21 cellular contexts compared by ENCODE assay signal in genomic region chr21:42942244-42942643, GRCh38. TPM values are rescaled to one million over a fixed set of nuclear protein-coding genes. Genes with fewer than 3 reads are reported as not detected.
DNase-seq lines count a peak whose midpoint lies in the region; ATAC-seq and TF ChIP-seq lines count a peak whose summit lies in the region.
"Had no signal": no experiment of that assay in that cellular context is flagged by ENCODE, and none has a peak within 500 bp of the region (broad histone marks: within the 10 kb centered on the region; RNA-seq: fewer than 3 reads in every experiment).

No MANE protein-coding gene starts in this region.

- no peaks in the 10 kb centered on the region for H3K27me3 ChIP-seq in PC-3 (ENCODE audit: low read length)
- no peaks in the 10 kb centered on the region for H3K27me3 ChIP-seq in sigmoid colon
- no peaks in the 10 kb centered on the region for H3K27me3 ChIP-seq in tibial artery
- H3K27me3 ChIP-seq in effector memory CD4-positive, alpha-beta T cell (replicated peaks; ENCODE audit: control insufficient read depth, insufficient read depth, low read length, poor library complexity, severe bottlenecking): no peaks in the 10 kb centered on the region
- H3K27me3 ChIP-seq: BLaER1 had no signal

- no peak for TF ChIP-seq EP300 in sigmoid colon (IDR thresholded peaks at IDR 0.05)

- no peaks in the 10 kb centered on the region for H3K79me2 ChIP-seq in PC-3 (ENCODE audit: low read length)

- BruUV-seq in PC-3 (replicated peaks; lab: Mats Ljungman, UMichigan): no TSS peak

- POLR2A ChIA-PET in PC-3 (lab: Charles Lee; ENCODE audit: unreplicated experiment): no interaction called here

- CTCF ChIA-PET in PC-3 (lab: Charles Lee): no interaction called here

- no peaks in the 10 kb centered on the region for H3K9me2 ChIP-seq in PC-3 (replicated peaks; ENCODE audit: low read length)

- H3K4me3 ChIP-seq in PC-3 (ENCODE audit: low read length): no peak overlapping the region
- no peak overlapping the region for H3K4me3 ChIP-seq in sigmoid colon
- H3K4me3 ChIP-seq in tibial artery: no peak overlapping the region
- no peak overlapping the region for H3K4me3 ChIP-seq in effector memory CD4-positive, alpha-beta T cell (ENCODE audit: insufficient read depth, low read depth, low read length, poor library complexity, severe bottlenecking)
- H3K4me3 ChIP-seq: BLaER1 had no signal

- no peaks in the 10 kb centered on the region for H4K20me1 ChIP-seq in PC-3 (ENCODE audit: low read length)
- H4K20me1 ChIP-seq: BLaER1 had no signal

- TF ChIP-seq CTCF in PC-3 (conservative IDR thresholded peaks at IDR 0.05; ENCODE audit: low read depth, low read length): no peak
- no peak for TF ChIP-seq CTCF in sigmoid colon (IDR thresholded peaks at IDR 0.05)
- TF ChIP-seq CTCF in tibial artery (IDR thresholded peaks at IDR 0.05): no peak

- H3K9me3 ChIP-seq in PC-3 (ENCODE audit: low read length): no peaks in the 10 kb centered on the region
- H3K9me3 ChIP-seq in sigmoid colon: no peaks in the 10 kb centered on the region
- H3K9me3 ChIP-seq in tibial artery: no peaks in the 10 kb centered on the region
- H3K9me3 ChIP-seq in effector memory CD4-positive, alpha-beta T cell (ENCODE audit: control insufficient read depth, low read length): no peaks in the 10 kb centered on the region
- H3K9me3 ChIP-seq: BLaER1 had no signal

- 71 to 73% methylated on average over 6 of the region's 6 CpGs for WGBS in sigmoid colon, 2 donors

- no peak overlapping the region for H3K4me2 ChIP-seq in PC-3 (ENCODE audit: low read length)
- H3K4me2 ChIP-seq: BLaER1 had no signal

- peak; percentile 9 for DNase-seq in SIG-M5 (lab: John Stamatoyannopoulos, UW)
- no peak for DNase-seq in SIG-M5 treated with dmso at 0.1 percent for 504 hours (lab: John Stamatoyannopoulos, UW; ENCODE audit: unreplicated experiment)
- peak; percentile 29 for DNase-seq in PC-3
- no peak for DNase-seq in epithelial cell of prostate (ENCODE audit: low read depth, low spot score)
- DNase-seq in sigmoid colon: peak; percentile 4
- no peak for DNase-seq in NCI-H82 (lab: John Stamatoyannopoulos, UW)
- no peak for DNase-seq in tibial artery
- no peak for DNase-seq in effector memory CD4-positive, alpha-beta T cell
- DNase-seq: 8988T; CD8-positive, alpha-beta memory T cell; GF-D8; H7; IMR-90; Kasumi-1; NCI-H1417 treated with DMSO at 0.1 percent for 48 hours; NCI-H1930; NCI-H2171; NCI-H446 treated with DMSO at 0.1 percent for 48 hours; NCI-H748 treated with DMSO at 0.1 percent for 48 hours had no signal

- no peak for ATAC-seq in PC-3

- H3K4me1 ChIP-seq in PC-3 (ENCODE audit: insufficient read depth, low read length): peaks cover 16% of the 10 kb centered on the region
- H3K4me1 ChIP-seq in sigmoid colon: peaks cover 0 to 19% (median 12%) of the 10 kb centered on the region in 4 donors
- H3K4me1 ChIP-seq in tibial artery: peaks cover 0 to 12% (median 9%) of the 10 kb centered on the region in 4 donors
- no peaks in the 10 kb centered on the region for H3K4me1 ChIP-seq in effector memory CD4-positive, alpha-beta T cell (ENCODE audit: control insufficient read depth, insufficient read depth, low read length, poor library complexity, severe bottlenecking)

- no peak overlapping the region for H2AFZ ChIP-seq in PC-3 (ENCODE audit: low read length)

- TF ChIP-seq POLR2A in sigmoid colon (IDR thresholded peaks at IDR 0.05): no peak

- H3K36me3 ChIP-seq in PC-3 (ENCODE audit: low read depth, low read length) (no peaks in the 10 kb centered on the region), sigmoid colon (no peaks in the 10 kb centered on the region), tibial artery (peaks cover 0 to 4% (median 0%) of the 10 kb centered on the region in 3 donors)
- no peaks in the 10 kb centered on the region for H3K36me3 ChIP-seq in effector memory CD4-positive, alpha-beta T cell (ENCODE audit: control insufficient read depth, insufficient read depth, low read length)
- H3K36me3 ChIP-seq: BLaER1 had no signal

- no peak overlapping the region for H3K9ac ChIP-seq in PC-3 (ENCODE audit: low read length)
- H3K9ac ChIP-seq: BLaER1 had no signal

- no peaks in the 10 kb centered on the region for H3F3A ChIP-seq in PC-3 (ENCODE audit: low read length, unreplicated experiment)

- intact Hi-C loops in PC-3 (cut with micrococcal nuclease): no loop called here
- intact Hi-C loops in sigmoid colon (cut with DNase I): no loop called here
- intact Hi-C loops in tibial artery (cut with DNase I; ENCODE audit: low total_unique reads): no loop called here

- peak overlapping the region; percentile 15; the same call in 1 of the 2 replicates for H3K27ac ChIP-seq in PC-3 (ENCODE audit: low read length)
- peak overlapping the region; percentile 62 for H3K27ac ChIP-seq in epithelial cell of prostate
- H3K27ac ChIP-seq in sigmoid colon: no peak overlapping the region
- no peak overlapping the region for H3K27ac ChIP-seq in tibial artery
- H3K27ac ChIP-seq in effector memory CD4-positive, alpha-beta T cell (ENCODE audit: insufficient read depth, low read length, poor library complexity, severe bottlenecking): no peak overlapping the region
- H3K27ac ChIP-seq: BLaER1 had no signal

RNA-seq across cellular contexts. Expression of gene ERVH48-1, which starts 16.8 kb away (rescaled TPM):
- total RNA-seq in PC-3 (2014; rRNA removed) (not detected in 2 replicates), sigmoid colon (not detected)
- polyA plus RNA-seq in sigmoid colon: under 1 TPM in 1 of 3 donors, not detected in 2; 0.07 TPM
- total RNA-seq: CD8-positive, alpha-beta memory T cell; Daoy had no signal
- polyA plus RNA-seq: CD8-positive, alpha-beta memory T cell; IMR-90 had no signal

RNA-seq across cellular contexts. Expression of gene PKNOX1, which starts 32.1 kb away (rescaled TPM):
- 14.9 and 19.7 TPM in 2 replicates for total RNA-seq in PC-3 (2014; rRNA removed)
- total RNA-seq in sigmoid colon: 10 to 100 TPM in 3 of 4 donors, 1 to 10 TPM in 1; 9.6 to 19.4 (median 14.0) TPM
- 1 to 10 TPM; 3.6 to 8.5 (median 8.1) TPM for polyA plus RNA-seq in sigmoid colon

RNA-seq across cellular contexts. Expression of gene NDUFV3, which starts 49.1 kb away (rescaled TPM):
- total RNA-seq in PC-3 (2014; rRNA removed) (61.6 and 65.8 TPM in 2 replicates), sigmoid colon (10 to 100 TPM; 53.5 to 67.6 (median 60.7) TPM)
- polyA plus RNA-seq in sigmoid colon: 10 to 100 TPM; 15.0 to 22.6 (median 15.7) TPM

Comparison
In these comparisons a context has a peak if more than half of its experiments do, and no peak if none do; other contexts are left out.
1. DNase-seq: peak in SIG-M5 (single experiment), PC-3 (single experiment) and sigmoid colon (single experiment); none in SIG-M5 treated with dmso at 0.1 percent for 504 hours (single experiment), epithelial cell of prostate (single experiment), NCI-H82 (single experiment), tibial artery (0 of 2) and effector memory CD4-positive, alpha-beta T cell (0 of 3).
2. H3K27ac ChIP-seq: peak in PC-3 (single experiment) and epithelial cell of prostate (single experiment); none in sigmoid colon (0 of 4), tibial artery (0 of 2) and effector memory CD4-positive, alpha-beta T cell (single experiment).